In the genomic region with DNA sequence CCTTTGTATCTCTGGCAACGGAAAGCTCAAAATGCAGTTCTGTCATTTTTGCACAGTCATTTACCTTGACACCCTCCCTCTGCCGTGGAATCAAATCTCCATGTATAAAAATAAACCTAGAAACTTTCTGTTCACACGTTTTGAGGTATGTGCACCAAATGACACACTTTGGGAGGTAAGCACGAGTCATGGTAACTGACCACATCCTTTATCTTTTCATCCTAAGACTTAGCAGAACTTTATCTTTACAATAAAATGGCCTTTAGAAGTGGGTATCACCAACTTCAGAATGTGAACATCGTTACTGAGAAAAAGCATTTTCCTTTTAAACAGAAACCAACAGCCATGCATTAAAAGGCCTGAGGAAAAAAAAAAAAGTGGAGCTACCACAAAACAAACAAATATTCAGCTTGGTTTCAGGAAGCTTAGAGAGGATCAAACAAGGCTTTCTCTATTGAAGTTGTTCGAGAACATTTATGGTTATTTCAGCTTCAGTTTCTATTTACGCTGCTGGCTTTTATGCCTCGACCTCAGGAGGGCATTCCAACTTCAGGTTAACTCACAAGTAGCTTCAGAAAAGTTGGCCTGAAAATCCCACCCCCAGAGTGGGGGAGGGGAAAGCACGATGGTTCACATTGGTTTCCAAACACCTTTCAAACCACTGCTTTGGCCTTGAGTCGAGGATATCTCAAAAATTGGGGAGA, we compare ENCODE assay signal across 8 cellular contexts.
DNase-seq lines count a peak whose midpoint lies in the region; TF ChIP-seq lines count a peak whose summit lies in the region.

No MANE protein-coding gene starts in this region.

- DNase-seq in DMS53 treated with DMSO at 0.1 percent for 48 hours (lab: John Stamatoyannopoulos, UW; ENCODE audit: unreplicated experiment) (peak; percentile 51), H4 (ENCODE audit: low spot score) (peak; percentile 56), kidney tubule cell (ENCODE audit: low spot score) (peak; percentile 66), NCI-H128 (lab: John Stamatoyannopoulos, UW; ENCODE audit: unreplicated experiment) (no peak), erythroblast (lab: John Stamatoyannopoulos, UW) (no peak), NCI-H2196 treated with DMSO at 0.1 percent for 48 hours (lab: John Stamatoyannopoulos, UW; ENCODE audit: unreplicated experiment) (no peak), MG63 (no peak)
- peak; percentile 60 to 70 for DNase-seq in activated CD4-positive, alpha-beta T cell treated with anti-CD3 and anti-CD28 coated beads, Interleukin-2, amount 50 U/mL, for 48 hours

- H3K36me3 ChIP-seq in MG63, result no peaks in the 10 kb centered on the region

- no peaks in the 10 kb centered on the region for H3K9me3 ChIP-seq in MG63

- TF ChIP-seq POLR2A in erythroblast (IDR thresholded peaks at IDR 0.05; ENCODE audit: low read length), result no peak

- no peaks in the 10 kb centered on the region for H3K27me3 ChIP-seq in MG63

- no peak overlapping the region for H3K4me3 ChIP-seq in MG63

Comparison
In these comparisons a context has a peak if more than half of its experiments do, and no peak if none do; other contexts are left out.
1. DNase-seq: peak in DMS53 treated with DMSO at 0.1 percent for 48 hours (single experiment), H4 (single experiment), activated CD4-positive, alpha-beta T cell treated with anti-CD3 and anti-CD28 coated beads, Interleukin-2, amount 50 U/mL, for 48 hours (2 of 2) and kidney tubule cell (single experiment); none in NCI-H128 (single experiment), erythroblast (0 of 2), NCI-H2196 treated with DMSO at 0.1 percent for 48 hours (single experiment) and MG63 (single experiment).